ENCODE assay signal across 1 cellular context in the genomic region with DNA sequence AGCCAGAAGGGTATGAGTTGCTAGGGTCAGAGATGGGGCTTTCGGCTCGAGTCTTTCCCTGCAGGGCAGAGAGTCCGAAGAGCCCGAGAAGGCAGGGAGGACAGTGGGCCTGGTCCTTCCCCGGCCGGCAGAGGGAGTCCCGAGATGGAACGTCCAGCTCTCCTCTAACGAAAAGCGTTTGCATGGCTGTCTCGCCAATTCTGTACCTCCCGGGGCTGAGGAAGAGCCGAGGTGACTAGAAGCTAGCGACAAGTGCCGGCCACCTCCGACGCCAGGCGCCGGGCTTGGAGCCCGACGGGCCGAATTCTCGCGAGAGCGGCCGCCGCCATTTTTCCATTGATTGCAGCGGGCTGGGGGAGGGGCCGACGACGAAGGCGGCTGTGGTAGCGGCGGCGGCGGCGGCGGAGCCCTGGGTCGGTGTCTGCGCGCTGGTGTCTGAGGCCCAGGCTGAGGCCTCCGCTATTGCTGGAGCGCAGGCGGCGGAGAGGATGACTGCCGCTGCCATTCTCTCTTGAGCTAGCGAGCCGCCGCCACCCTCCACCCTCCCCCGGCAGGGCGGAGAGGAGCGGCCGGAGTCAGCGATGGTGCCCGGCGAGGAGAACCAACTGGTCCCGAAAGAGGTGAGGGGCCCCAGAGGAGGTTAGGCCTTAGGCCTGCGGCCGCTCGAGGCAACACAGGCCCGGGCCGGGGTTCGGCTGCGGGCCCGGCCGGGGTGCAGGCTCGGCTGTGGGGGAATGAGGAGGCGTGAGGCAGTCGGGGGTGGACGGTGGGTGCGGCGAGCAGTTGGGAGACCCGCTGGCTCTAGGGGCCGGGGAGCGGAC.
TF ChIP-seq lines count a peak whose summit lies in the region.

A gene with protein sequence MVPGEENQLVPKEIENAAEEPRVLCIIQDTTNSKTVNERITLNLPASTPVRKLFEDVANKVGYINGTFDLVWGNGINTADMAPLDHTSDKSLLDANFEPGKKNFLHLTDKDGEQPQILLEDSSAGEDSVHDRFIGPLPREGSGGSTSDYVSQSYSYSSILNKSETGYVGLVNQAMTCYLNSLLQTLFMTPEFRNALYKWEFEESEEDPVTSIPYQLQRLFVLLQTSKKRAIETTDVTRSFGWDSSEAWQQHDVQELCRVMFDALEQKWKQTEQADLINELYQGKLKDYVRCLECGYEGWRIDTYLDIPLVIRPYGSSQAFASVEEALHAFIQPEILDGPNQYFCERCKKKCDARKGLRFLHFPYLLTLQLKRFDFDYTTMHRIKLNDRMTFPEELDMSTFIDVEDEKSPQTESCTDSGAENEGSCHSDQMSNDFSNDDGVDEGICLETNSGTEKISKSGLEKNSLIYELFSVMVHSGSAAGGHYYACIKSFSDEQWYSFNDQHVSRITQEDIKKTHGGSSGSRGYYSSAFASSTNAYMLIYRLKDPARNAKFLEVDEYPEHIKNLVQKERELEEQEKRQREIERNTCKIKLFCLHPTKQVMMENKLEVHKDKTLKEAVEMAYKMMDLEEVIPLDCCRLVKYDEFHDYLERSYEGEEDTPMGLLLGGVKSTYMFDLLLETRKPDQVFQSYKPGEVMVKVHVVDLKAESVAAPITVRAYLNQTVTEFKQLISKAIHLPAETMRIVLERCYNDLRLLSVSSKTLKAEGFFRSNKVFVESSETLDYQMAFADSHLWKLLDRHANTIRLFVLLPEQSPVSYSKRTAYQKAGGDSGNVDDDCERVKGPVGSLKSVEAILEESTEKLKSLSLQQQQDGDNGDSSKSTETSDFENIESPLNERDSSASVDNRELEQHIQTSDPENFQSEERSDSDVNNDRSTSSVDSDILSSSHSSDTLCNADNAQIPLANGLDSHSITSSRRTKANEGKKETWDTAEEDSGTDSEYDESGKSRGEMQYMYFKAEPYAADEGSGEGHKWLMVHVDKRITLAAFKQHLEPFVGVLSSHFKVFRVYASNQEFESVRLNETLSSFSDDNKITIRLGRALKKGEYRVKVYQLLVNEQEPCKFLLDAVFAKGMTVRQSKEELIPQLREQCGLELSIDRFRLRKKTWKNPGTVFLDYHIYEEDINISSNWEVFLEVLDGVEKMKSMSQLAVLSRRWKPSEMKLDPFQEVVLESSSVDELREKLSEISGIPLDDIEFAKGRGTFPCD (N-terminal part only) (plus strand): TSS at position 368 of the 821 bp plus-strand sequence. CDS start 214 bp downstream, at position 582.

TF ChIP-seq in HEK293, 187 proteins besides CTCF, POLR2A, EP300 and RAD21 (continued from another document and continues in another):
- TF ChIP-seq, protein P1, sequence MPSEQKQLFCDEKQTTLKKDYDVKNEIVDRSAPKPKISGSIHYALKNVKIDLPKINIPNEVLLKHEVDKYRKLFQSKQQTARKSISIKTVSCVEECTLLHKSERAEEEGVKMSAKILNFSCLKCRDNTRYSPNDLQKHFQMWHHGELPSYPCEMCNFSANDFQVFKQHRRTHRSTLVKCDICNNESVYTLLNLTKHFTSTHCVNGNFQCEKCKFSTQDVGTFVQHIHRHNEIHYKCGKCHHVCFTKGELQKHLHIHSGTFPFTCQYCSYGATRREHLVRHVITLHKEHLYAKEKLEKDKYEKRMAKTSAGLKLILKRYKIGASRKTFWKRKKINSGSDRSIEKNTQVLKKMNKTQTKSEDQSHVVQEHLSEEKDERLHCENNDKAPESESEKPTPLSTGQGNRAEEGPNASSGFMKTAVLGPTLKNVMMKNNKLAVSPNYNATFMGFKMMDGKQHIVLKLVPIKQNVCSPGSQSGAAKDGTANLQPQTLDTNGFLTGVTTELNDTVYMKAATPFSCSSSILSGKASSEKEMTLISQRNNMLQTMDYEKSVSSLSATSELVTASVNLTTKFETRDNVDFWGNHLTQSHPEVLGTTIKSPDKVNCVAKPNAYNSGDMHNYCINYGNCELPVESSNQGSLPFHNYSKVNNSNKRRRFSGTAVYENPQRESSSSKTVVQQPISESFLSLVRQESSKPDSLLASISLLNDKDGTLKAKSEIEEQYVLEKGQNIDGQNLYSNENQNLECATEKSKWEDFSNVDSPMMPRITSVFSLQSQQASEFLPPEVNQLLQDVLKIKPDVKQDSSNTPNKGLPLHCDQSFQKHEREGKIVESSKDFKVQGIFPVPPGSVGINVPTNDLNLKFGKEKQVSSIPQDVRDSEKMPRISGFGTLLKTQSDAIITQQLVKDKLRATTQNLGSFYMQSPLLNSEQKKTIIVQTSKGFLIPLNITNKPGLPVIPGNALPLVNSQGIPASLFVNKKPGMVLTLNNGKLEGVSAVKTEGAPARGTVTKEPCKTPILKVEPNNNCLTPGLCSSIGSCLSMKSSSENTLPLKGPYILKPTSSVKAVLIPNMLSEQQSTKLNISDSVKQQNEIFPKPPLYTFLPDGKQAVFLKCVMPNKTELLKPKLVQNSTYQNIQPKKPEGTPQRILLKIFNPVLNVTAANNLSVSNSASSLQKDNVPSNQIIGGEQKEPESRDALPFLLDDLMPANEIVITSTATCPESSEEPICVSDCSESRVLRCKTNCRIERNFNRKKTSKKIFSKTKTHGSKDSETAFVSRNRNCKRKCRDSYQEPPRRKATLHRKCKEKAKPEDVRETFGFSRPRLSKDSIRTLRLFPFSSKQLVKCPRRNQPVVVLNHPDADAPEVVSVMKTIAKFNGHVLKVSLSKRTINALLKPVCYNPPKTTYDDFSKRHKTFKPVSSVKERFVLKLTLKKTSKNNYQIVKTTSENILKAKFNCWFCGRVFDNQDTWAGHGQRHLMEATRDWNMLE (tag by site-specific recombination; conservative IDR thresholded peaks at IDR 0.05; ENCODE audit: low read depth) = no peak
- TF ChIP-seq, protein P2, sequence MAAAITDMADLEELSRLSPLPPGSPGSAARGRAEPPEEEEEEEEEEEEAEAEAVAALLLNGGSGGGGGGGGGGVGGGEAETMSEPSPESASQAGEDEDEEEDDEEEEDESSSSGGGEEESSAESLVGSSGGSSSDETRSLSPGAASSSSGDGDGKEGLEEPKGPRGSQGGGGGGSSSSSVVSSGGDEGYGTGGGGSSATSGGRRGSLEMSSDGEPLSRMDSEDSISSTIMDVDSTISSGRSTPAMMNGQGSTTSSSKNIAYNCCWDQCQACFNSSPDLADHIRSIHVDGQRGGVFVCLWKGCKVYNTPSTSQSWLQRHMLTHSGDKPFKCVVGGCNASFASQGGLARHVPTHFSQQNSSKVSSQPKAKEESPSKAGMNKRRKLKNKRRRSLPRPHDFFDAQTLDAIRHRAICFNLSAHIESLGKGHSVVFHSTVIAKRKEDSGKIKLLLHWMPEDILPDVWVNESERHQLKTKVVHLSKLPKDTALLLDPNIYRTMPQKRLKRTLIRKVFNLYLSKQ (tag by site-specific recombination; IDR thresholded peaks at IDR 0.05; ENCODE audit: borderline replicate concordance) = no peak
- TF ChIP-seq ZNF571 (tag by site-specific recombination; IDR thresholded peaks at IDR 0.05) (no peak), ZNF24 (tag by site-specific recombination; IDR thresholded peaks at IDR 0.05) (0 out of 2 replicates have a peak, but pooled peaks have one; percentile 18), ZNF341 (tag by site-specific recombination; IDR thresholded peaks at IDR 0.05; ENCODE audit: low read depth) (peak; percentile 97), ZNF610 (tag by site-specific recombination; IDR thresholded peaks at IDR 0.05; ENCODE audit: borderline replicate concordance) (0 out of 2 replicates have a peak, but pooled peaks have one; percentile 12), ZBTB11 (tag by site-specific recombination; conservative IDR thresholded peaks at IDR 0.05; ENCODE audit: low read depth) (no peak; the same call in 1 of the 2 replicates), ZNF621 (tag by site-specific recombination; IDR thresholded peaks at IDR 0.05) (no peak), ZNF350 (tag by site-specific recombination; IDR thresholded peaks at IDR 0.05) (no peak), ZNF133 (tag by site-specific recombination; IDR thresholded peaks at IDR 0.05) (no peak), ZNF184 (tag by site-specific recombination; IDR thresholded peaks at IDR 0.05) (no peak), ZNF362 (tag by site-specific recombination; IDR thresholded peaks at IDR 0.05) (no peak), SCRT1 (tag by site-specific recombination; IDR thresholded peaks at IDR 0.05; ENCODE audit: borderline replicate concordance) (peak; percentile 30; the same call in 1 of the 2 replicates), ZNF785 (tag by site-specific recombination; IDR thresholded peaks at IDR 0.05) (no peak), ZNF202 (tag by site-specific recombination; IDR thresholded peaks at IDR 0.05; ENCODE audit: borderline replicate concordance) (no peak), SCRT2 (tag by site-specific recombination; IDR thresholded peaks at IDR 0.05) (peak; percentile 90), ZNF473 (tag by site-specific recombination; IDR thresholded peaks at IDR 0.05) (no peak), IKZF3 (tag by site-specific recombination; IDR thresholded peaks at IDR 0.05) (no peak), ZEB2 (tag by site-specific recombination; IDR thresholded peaks at IDR 0.05) (peak; percentile 80; the same call in 1 of the 2 replicates), ZNF530 (tag by site-specific recombination; IDR thresholded peaks at IDR 0.05; ENCODE audit: low read depth) (no peak), ZNF704 (tag by site-specific recombination; IDR thresholded peaks at IDR 0.05) (no peak), GLI4 (tag by site-specific recombination; IDR thresholded peaks at IDR 0.05) (no peak), ZNF19 (tag by site-specific recombination; IDR thresholded peaks at IDR 0.05; ENCODE audit: low read depth) (no peak), ZNF626 (tag by site-specific recombination; IDR thresholded peaks at IDR 0.05) (no peak)
- TF ChIP-seq, protein P3, sequence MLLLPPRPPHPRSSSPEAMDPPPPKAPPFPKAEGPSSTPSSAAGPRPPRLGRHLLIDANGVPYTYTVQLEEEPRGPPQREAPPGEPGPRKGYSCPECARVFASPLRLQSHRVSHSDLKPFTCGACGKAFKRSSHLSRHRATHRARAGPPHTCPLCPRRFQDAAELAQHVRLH (tag by site-specific recombination; IDR thresholded peaks at IDR 0.05) = no peak
- TF ChIP-seq, protein P4, sequence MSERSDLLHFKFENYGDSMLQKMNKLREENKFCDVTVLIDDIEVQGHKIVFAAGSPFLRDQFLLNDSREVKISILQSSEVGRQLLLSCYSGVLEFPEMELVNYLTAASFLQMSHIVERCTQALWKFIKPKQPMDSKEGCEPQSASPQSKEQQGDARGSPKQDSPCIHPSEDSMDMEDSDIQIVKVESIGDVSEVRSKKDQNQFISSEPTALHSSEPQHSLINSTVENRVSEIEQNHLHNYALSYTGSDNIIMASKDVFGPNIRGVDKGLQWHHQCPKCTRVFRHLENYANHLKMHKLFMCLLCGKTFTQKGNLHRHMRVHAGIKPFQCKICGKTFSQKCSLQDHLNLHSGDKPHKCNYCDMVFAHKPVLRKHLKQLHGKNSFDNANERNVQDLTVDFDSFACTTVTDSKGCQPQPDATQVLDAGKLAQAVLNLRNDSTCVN (tag by site-specific recombination; optimal IDR thresholded peaks at IDR 0.05) = peak; percentile 51
- TF ChIP-seq, protein P5, sequence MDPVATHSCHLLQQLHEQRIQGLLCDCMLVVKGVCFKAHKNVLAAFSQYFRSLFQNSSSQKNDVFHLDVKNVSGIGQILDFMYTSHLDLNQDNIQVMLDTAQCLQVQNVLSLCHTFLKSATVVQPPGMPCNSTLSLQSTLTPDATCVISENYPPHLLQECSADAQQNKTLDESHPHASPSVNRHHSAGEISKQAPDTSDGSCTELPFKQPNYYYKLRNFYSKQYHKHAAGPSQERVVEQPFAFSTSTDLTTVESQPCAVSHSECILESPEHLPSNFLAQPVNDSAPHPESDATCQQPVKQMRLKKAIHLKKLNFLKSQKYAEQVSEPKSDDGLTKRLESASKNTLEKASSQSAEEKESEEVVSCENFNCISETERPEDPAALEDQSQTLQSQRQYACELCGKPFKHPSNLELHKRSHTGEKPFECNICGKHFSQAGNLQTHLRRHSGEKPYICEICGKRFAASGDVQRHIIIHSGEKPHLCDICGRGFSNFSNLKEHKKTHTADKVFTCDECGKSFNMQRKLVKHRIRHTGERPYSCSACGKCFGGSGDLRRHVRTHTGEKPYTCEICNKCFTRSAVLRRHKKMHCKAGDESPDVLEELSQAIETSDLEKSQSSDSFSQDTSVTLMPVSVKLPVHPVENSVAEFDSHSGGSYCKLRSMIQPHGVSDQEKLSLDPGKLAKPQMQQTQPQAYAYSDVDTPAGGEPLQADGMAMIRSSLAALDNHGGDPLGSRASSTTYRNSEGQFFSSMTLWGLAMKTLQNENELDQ (tag by site-specific recombination; IDR thresholded peaks at IDR 0.05; ENCODE audit: low read depth) = no peak
